15 cellular contexts compared by ENCODE assay signal in the genomic region with DNA sequence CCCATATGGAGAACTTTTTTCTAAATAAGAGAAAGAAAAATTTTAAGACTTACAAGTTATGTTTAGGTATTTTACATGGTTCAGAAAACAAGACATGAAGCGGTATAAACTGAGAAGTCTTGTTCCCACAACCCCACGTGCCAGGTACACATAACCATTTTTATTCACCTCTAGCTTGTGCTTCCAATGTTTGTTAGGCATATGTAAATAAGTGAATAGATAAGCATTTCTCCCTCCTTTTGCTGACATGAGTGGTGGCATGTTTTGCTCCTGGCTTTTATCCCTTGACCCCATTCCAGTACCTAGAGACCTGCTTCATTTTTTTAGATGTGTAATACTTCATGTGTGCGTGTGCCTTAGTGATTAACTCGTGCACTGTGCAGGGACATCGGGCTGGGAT.
DNase-seq lines count a peak whose midpoint lies in the region; ATAC-seq and TF ChIP-seq lines count a peak whose summit lies in the region.
"Had no signal": no experiment of that assay in that cellular context is flagged by ENCODE, and none has a peak within 500 bp of the region (broad histone marks: within the 10 kb centered on the region; RNA-seq: fewer than 3 reads in every experiment).

No MANE protein-coding gene starts in this region.

- no peaks in the 10 kb centered on the region for H3K9me2 ChIP-seq in GM23248 (ENCODE audit: insufficient read depth)
- no peaks in the 10 kb centered on the region for H3K9me2 ChIP-seq in hepatocyte (replicated peaks; ENCODE audit: insufficient read depth)

- H3K27ac ChIP-seq in GM23248 (peak overlapping the region; percentile 77), VCaP (peak overlapping the region; percentile 72), hepatocyte (peak overlapping the region; percentile 59), trophoblast cell (ENCODE audit: low read depth, low read length) (peak overlapping the region; percentile 82)
- H3K27ac ChIP-seq: RWPE1 had no signal

- no peaks in the 10 kb centered on the region for H3K27me3 Mint-ChIP-seq in type B pancreatic cell
- H3K27me3 Mint-ChIP-seq: CD4-positive, CD25-positive, alpha-beta regulatory T cell had no signal

- H3K9me3 ChIP-seq in GM23248 (ENCODE audit: low read depth) (no peaks in the 10 kb centered on the region), hepatocyte (ENCODE audit: low read depth) (no peaks in the 10 kb centered on the region), trophoblast cell (ENCODE audit: insufficient read depth, low read depth, low read length) (no peaks in the 10 kb centered on the region)
- H3K9me3 ChIP-seq: HAP-1 had no signal

- H3K79me2 ChIP-seq in GM23248 (ENCODE audit: insufficient read depth) (peaks cover 100% of the 10 kb centered on the region), hepatocyte (peaks cover 4% of the 10 kb centered on the region), trophoblast cell (ENCODE audit: control insufficient read depth, insufficient read depth, low read length, poor library complexity) (no peaks in the 10 kb centered on the region)

- peaks cover 48% of the 10 kb centered on the region for H3K4me1 Mint-ChIP-seq in type B pancreatic cell (ENCODE audit: unreplicated experiment)

- no peak overlapping the region for H2BK5ac ChIP-seq in trophoblast cell (ENCODE audit: low read depth, low read length, poor library complexity)

- H3K27ac Mint-ChIP-seq in type B pancreatic cell, result no peak overlapping the region
- H3K27ac Mint-ChIP-seq: CD4-positive, CD25-positive, alpha-beta regulatory T cell had no signal

- no peak overlapping the region for H3K14ac ChIP-seq in trophoblast cell (ENCODE audit: low read length)

- H3K18ac ChIP-seq in trophoblast cell (ENCODE audit: low read length), result no peak overlapping the region

- no peak overlapping the region for H2BK12ac ChIP-seq in trophoblast cell (ENCODE audit: low read length)

- H3K79me1 ChIP-seq in trophoblast cell (ENCODE audit: low read length), result peaks cover 6% of the 10 kb centered on the region

- peaks cover 18% of the 10 kb centered on the region for H3K4me1 ChIP-seq in GM23248 (ENCODE audit: insufficient read depth)
- peaks cover 33% of the 10 kb centered on the region for H3K4me1 ChIP-seq in hepatocyte (ENCODE audit: insufficient read depth)
- peaks cover 6 to 13% of the 10 kb centered on the region in 2 experiments for H3K4me1 ChIP-seq in trophoblast cell (ENCODE audit: control insufficient read depth in 1 of 2, insufficient read depth in 2 of 2, low read length in 2 of 2)
- H3K4me1 ChIP-seq: HAP-1 had no signal

- peaks cover 50% of the 10 kb centered on the region for H3K36me3 ChIP-seq in GM23248 (ENCODE audit: low read depth)
- no peaks in the 10 kb centered on the region for H3K36me3 ChIP-seq in hepatocyte (replicated peaks; ENCODE audit: insufficient read depth, low read depth)
- H3K36me3 ChIP-seq in trophoblast cell (ENCODE audit: control insufficient read depth in 1 of 2, insufficient read depth in 2 of 2, low read length in 2 of 2), result peaks cover 9 to 17% of the 10 kb centered on the region in 2 experiments
- H3K36me3 ChIP-seq: HAP-1 had no signal

- H2BK120ac ChIP-seq in trophoblast cell (ENCODE audit: insufficient read depth, low read length, poor library complexity), result no peak overlapping the region

- peaks cover 80% of the 10 kb centered on the region for H3F3A ChIP-seq in GM23248 (ENCODE audit: insufficient read depth)

- H3K27me3 ChIP-seq in GM23248 (replicated peaks; ENCODE audit: insufficient read depth) (no peaks in the 10 kb centered on the region), hepatocyte (no peaks in the 10 kb centered on the region), trophoblast cell (ENCODE audit: insufficient read depth, low read length) (no peaks in the 10 kb centered on the region)

- TF ChIP-seq CTCF in VCaP (conservative IDR thresholded peaks at IDR 0.05) (no peak), hepatocyte (IDR thresholded peaks at IDR 0.05; ENCODE audit: poor library complexity) (no peak), type B pancreatic cell (conservative IDR thresholded peaks at IDR 0.05) (no peak)

- H3K23ac ChIP-seq in trophoblast cell (ENCODE audit: low read length), result no peak overlapping the region

- H4K91ac ChIP-seq in trophoblast cell (ENCODE audit: low read depth, low read length), result no peak overlapping the region

- ATAC-seq in HG03571 (IDR thresholded peaks at IDR 0.05; ENCODE audit: unreplicated experiment), result no peak
- ATAC-seq: GM12878 had no signal

- no peak overlapping the region for H3K4ac ChIP-seq in trophoblast cell (ENCODE audit: low read depth, low read length)

- 97 to 98% methylated on average over 5 of the region's 5 CpGs for WGBS in GM23248 (ENCODE audit: low coverage in 1 of 2, low lambda C conversion rate in 2 of 2, missing lambda C conversion rate in 2 of 2), 2 experiments
- 89% methylated on average over 5 of the region's 5 CpGs for WGBS in hepatocyte (ENCODE audit: low lambda C conversion rate, missing lambda C conversion rate)
- no CpG with 5 or more reads among the region's 5 CpGs for WGBS in trophoblast cell (ENCODE audit: extremely low coverage, insufficient coverage, insufficient read length)

- peaks cover 23% of the 10 kb centered on the region for H3K36me3 Mint-ChIP-seq in type B pancreatic cell

- H3K4me3 ChIP-seq in GM23248 (no peak overlapping the region), hepatocyte (no peak overlapping the region), trophoblast cell (ENCODE audit: low read depth, low read length) (no peak overlapping the region)
- H3K4me3 ChIP-seq: GM12878, HAP-1 had no signal

- no peak overlapping the region for H2AFZ ChIP-seq in GM23248
- H2AFZ ChIP-seq in hepatocyte, result no peak overlapping the region
- H2AFZ ChIP-seq in trophoblast cell (ENCODE audit: insufficient read depth, low read length, poor library complexity), result no peak overlapping the region

- H3K9me3 Mint-ChIP-seq in type B pancreatic cell, result no peaks in the 10 kb centered on the region

- H3K4me3 Mint-ChIP-seq in type B pancreatic cell, result no peak overlapping the region
- H3K4me3 Mint-ChIP-seq: CD4-positive, CD25-positive, alpha-beta regulatory T cell had no signal

- H4K12ac ChIP-seq in trophoblast cell (ENCODE audit: low read depth, low read length), result no peak overlapping the region

- intact Hi-C loops in head of caudate nucleus (cut with DNase I), result no loop called here

- H3K4me2 ChIP-seq in GM23248 (ENCODE audit: unreplicated experiment), result no peak overlapping the region
- no peak overlapping the region for H3K4me2 ChIP-seq in hepatocyte
- H3K4me2 ChIP-seq in trophoblast cell (ENCODE audit: low read length), result no peak overlapping the region

- peak overlapping the region; percentile 87 for H2AK5ac ChIP-seq in trophoblast cell (ENCODE audit: low read length)

- DNase-seq in GM23248 (no peak), hepatocyte (ENCODE audit: low spot score) (no peak), trophoblast cell (peak in 1 of 2 donors; percentile 35), type B pancreatic cell (ENCODE audit: extremely low spot score, unreplicated experiment) (no peak), head of caudate nucleus (no peak)
- DNase-seq: ACHN; Calu3; CD4-positive, CD25-positive, alpha-beta regulatory T cell; NCI-H1436 treated with DMSO at 0.1 percent for 48 hours; NCI-H345 had no signal

- no peaks in the 10 kb centered on the region; the same call in none of the 2 replicates for H4K20me1 ChIP-seq in GM23248 (ENCODE audit: insufficient read depth)
- no peaks in the 10 kb centered on the region for H4K20me1 ChIP-seq in hepatocyte (ENCODE audit: insufficient read depth, poor library complexity, severe bottlenecking)

- H3K9ac ChIP-seq in GM23248 (peak overlapping the region; percentile 59), trophoblast cell (ENCODE audit: low read length) (no peak overlapping the region)

- in situ Hi-C loops in GM23248 (cut with MboI), result no loop called here

- H4K8ac ChIP-seq in trophoblast cell (ENCODE audit: low read depth, low read length), result no peak overlapping the region
